In genomic region chr17:57671546-57672204, GRCh38 we compare ENCODE assay signal across 7 cellular contexts.
DNase-seq lines count a peak whose midpoint lies in the region; ATAC-seq and TF ChIP-seq lines count a peak whose summit lies in the region.

No MANE protein-coding gene starts in this region.

- no peak overlapping the region for H4K5ac ChIP-seq in IMR-90 (ENCODE audit: low read depth, low read length)

- 17% methylated on average over 5 of the region's 16 CpGs; no CpG with 5 or more reads in 1 of the 2 experiments for WGBS in IMR-90 (ENCODE audit: extremely low coverage in 2 of 2, insufficient read length in 1 of 2), 2 experiments

- peaks cover 0 to 26% (median 14%) of the 10 kb centered on the region in 7 donors for H3K4me1 Mint-ChIP-seq in naive thymus-derived CD4-positive, alpha-beta T cell
- H3K4me1 Mint-ChIP-seq in stimulated activated memory B cell treated with anti-CD40 and anti-IgM and Interleukin-4, amounts not matched to agents 10 μg/mL and 1 μg/mL and 100 μg/mL, for 72 hours, result peaks cover 11% of the 10 kb centered on the region

- TF ChIP-seq RAD21 in IMR-90 (IDR thresholded peaks at IDR 0.05; ENCODE audit: low read length), result peak; percentile 93

- no peak overlapping the region for H3K18ac ChIP-seq in IMR-90 (ENCODE audit: low read depth, low read length)

- peak overlapping the region in 5 of 10 donors; percentile 10 to 61 (median 29) for H3K4me3 Mint-ChIP-seq in naive thymus-derived CD4-positive, alpha-beta T cell
- H3K4me3 Mint-ChIP-seq in stimulated activated memory B cell treated with anti-CD40 and anti-IgM and Interleukin-4, amounts not matched to agents 10 μg/mL and 1 μg/mL and 100 μg/mL, for 72 hours, result no peak overlapping the region

- H3K36me3 Mint-ChIP-seq in naive thymus-derived CD4-positive, alpha-beta T cell, result peaks cover 0 to 25% (median 10%) of the 10 kb centered on the region in 5 donors
- peaks cover 24% of the 10 kb centered on the region for H3K36me3 Mint-ChIP-seq in stimulated activated memory B cell treated with anti-CD40 and anti-IgM and Interleukin-4, amounts not matched to agents 10 μg/mL and 1 μg/mL and 100 μg/mL, for 72 hours

- H3K23ac ChIP-seq in IMR-90 (ENCODE audit: low read depth, low read length), result no peak overlapping the region

- H3K4me3 ChIP-seq in IMR-90 (ENCODE audit: insufficient read depth, low read depth, low read length) (no peak overlapping the region), OCI-LY1 (ENCODE audit: low read depth, low read length, poor library complexity, severe bottlenecking) (no peak overlapping the region)
- H3K4me3 ChIP-seq in naive thymus-derived CD4-positive, alpha-beta T cell (ENCODE audit: low read length), result peak overlapping the region; percentile 31

- peak; percentile 65 for ATAC-seq in GM18498 (IDR thresholded peaks at IDR 0.05; ENCODE audit: unreplicated experiment)
- ATAC-seq in IMR-90 (ENCODE audit: low read depth), result peak; percentile 99
- ATAC-seq in naive thymus-derived CD4-positive, alpha-beta T cell, result peak; percentile 92
- peak; percentile 89 for ATAC-seq in stimulated activated memory B cell treated with anti-CD40 and anti-IgM and Interleukin-4, amounts not matched to agents 10 μg/mL and 1 μg/mL and 100 μg/mL, for 72 hours

- H2AFZ ChIP-seq in IMR-90 (replicated peaks; ENCODE audit: low read length, poor library complexity) (peak overlapping the region; percentile 79), OCI-LY1 (ENCODE audit: low read length) (no peak overlapping the region)

- H3K56ac ChIP-seq in IMR-90 (ENCODE audit: extremely low read depth, insufficient read depth, low read length), result no peak overlapping the region

- no peaks in the 10 kb centered on the region for H3K27me3 Mint-ChIP-seq in naive thymus-derived CD4-positive, alpha-beta T cell
- no peaks in the 10 kb centered on the region for H3K27me3 Mint-ChIP-seq in stimulated activated memory B cell treated with anti-CD40 and anti-IgM and Interleukin-4, amounts not matched to agents 10 μg/mL and 1 μg/mL and 100 μg/mL, for 72 hours

- POLR2A ChIA-PET in IMR-90 (lab: Charles Lee; ENCODE audit: unreplicated experiment), result no interaction called here
- POLR2A ChIA-PET in naive thymus-derived CD4-positive, alpha-beta T cell (lab: Charles Lee), result interaction anchor here (1.1 kb wide), 1 partner anchor 71 kb away, joined by 5 read pairs; no protein-coding TSS in a partner anchor

- H3K36me3 ChIP-seq in IMR-90 (ENCODE audit: control insufficient read depth, insufficient read depth, low read length) (peaks cover 6% of the 10 kb centered on the region), OCI-LY1 (ENCODE audit: insufficient read depth, low read length) (peaks cover 67% of the 10 kb centered on the region)
- H3K36me3 ChIP-seq in naive thymus-derived CD4-positive, alpha-beta T cell (ENCODE audit: control insufficient read depth in 2 of 3, insufficient read depth in 3 of 3, low read length in 3 of 3), result peaks cover 0 to 18% (median 0%) of the 10 kb centered on the region in 3 experiments

- peak overlapping the region; percentile 42 for H2AK9ac ChIP-seq in IMR-90 (replicated peaks; ENCODE audit: low read depth, low read length, poor library complexity)

- DNase-seq in IMR-90, result peak; percentile 69
- peak; percentile 47 for DNase-seq in activated T-cell treated with anti-CD3 and anti-CD28 coated beads for 24 hours (ENCODE audit: low read depth)
- DNase-seq in erythroblast (lab: John Stamatoyannopoulos, UW), result peak; percentile 66 to 78
- DNase-seq in naive thymus-derived CD4-positive, alpha-beta T cell, result peak; percentile 47 to 73 (median 61)

- no peaks in the 10 kb centered on the region for H3K79me1 ChIP-seq in IMR-90 (ENCODE audit: low read depth in 1 of 2, low read length in 2 of 2)

- H4K91ac ChIP-seq in IMR-90 (ENCODE audit: insufficient read depth, low read depth, low read length), result no peak overlapping the region

- dilution Hi-C loops in IMR-90 (cut with HindIII; ENCODE audit: low sequenced_read_pairs, unreplicated experiment), result no loop called here

- no TSS peak for BruUV-seq in IMR-90 (replicated peaks; lab: Mats Ljungman, UMichigan)

- H2BK15ac ChIP-seq in IMR-90 (ENCODE audit: low read depth, low read length), result no peak overlapping the region

- H3K27ac ChIP-seq in IMR-90 (ENCODE audit: insufficient read depth, low read length) (no peak overlapping the region), OCI-LY1 (ENCODE audit: low read depth, low read length, poor library complexity, severe bottlenecking) (peak overlapping the region; percentile 69)
- H3K27ac ChIP-seq in naive thymus-derived CD4-positive, alpha-beta T cell (ENCODE audit: low read depth, low read length), result no peak overlapping the region

- intact Hi-C loops in IMR-90 (cut with micrococcal nuclease), result loop anchor here (1.0 to 10.0 kb wide), 6 partner anchors 74 to 540 kb away; partner anchors contain the start of gene MSI2
- intact Hi-C loops in naive thymus-derived CD4-positive, alpha-beta T cell (cut with micrococcal nuclease), result loop anchor here (1.0 to 5.0 kb wide), 9 partner anchors 73 to 540 kb away; partner anchors contain the start of gene MSI2 (in 1 of the 2)

- H3K27me3 ChIP-seq in IMR-90 (ENCODE audit: control insufficient read depth, insufficient read depth, low read length), result no peaks in the 10 kb centered on the region
- H3K27me3 ChIP-seq in OCI-LY1 (ENCODE audit: insufficient read depth, low read length), result no peaks in the 10 kb centered on the region
- H3K27me3 ChIP-seq in naive thymus-derived CD4-positive, alpha-beta T cell (ENCODE audit: control insufficient read depth in 2 of 2, insufficient read depth in 2 of 2, low read length in 2 of 2), result no peaks in the 10 kb centered on the region

- CTCF ChIA-PET in IMR-90 (lab: Yijun Ruan, JAX), result interaction anchor here (0.6 to 2.8 kb wide), 26 partner anchors 9 to 428 kb away, joined by 3 to 17 read pairs (median 5); no protein-coding TSS in a partner anchor
- CTCF ChIA-PET in naive thymus-derived CD4-positive, alpha-beta T cell (lab: Charles Lee), result interaction anchor here (0.6 to 3.7 kb wide), 19 partner anchors 9 to 430 kb away, joined by 3 to 63 read pairs (median 3); no protein-coding TSS in a partner anchor

- H4K20me1 ChIP-seq in IMR-90 (ENCODE audit: insufficient read depth, low read length), result peaks cover 5% of the 10 kb centered on the region; the same call in 1 of the 2 replicates
- H4K20me1 ChIP-seq in OCI-LY1 (ENCODE audit: insufficient read depth, low read length), result no peaks in the 10 kb centered on the region

- H4K8ac ChIP-seq in IMR-90 (ENCODE audit: low read depth in 2 of 2, low read length in 2 of 2), result no peak overlapping the region

- peak overlapping the region; percentile 40; the same call in 1 of the 2 replicates for H2AK5ac ChIP-seq in IMR-90 (ENCODE audit: low read depth, low read length)

- peak overlapping the region; percentile 33 for H3K4ac ChIP-seq in IMR-90 (ENCODE audit: low read depth, low read length)

- H3K9me3 ChIP-seq in IMR-90 (ENCODE audit: control insufficient read depth, insufficient read depth, low read length) (no peaks in the 10 kb centered on the region), OCI-LY1 (ENCODE audit: low read length) (no peaks in the 10 kb centered on the region)
- no peaks in the 10 kb centered on the region for H3K9me3 ChIP-seq in naive thymus-derived CD4-positive, alpha-beta T cell (ENCODE audit: control insufficient read depth in 2 of 3, low read length in 3 of 3)

- H2BK120ac ChIP-seq in IMR-90 (ENCODE audit: low read depth, low read length), result no peak overlapping the region

- H3K9ac ChIP-seq in IMR-90 (ENCODE audit: low read depth, low read length), result 0 out of 2 replicates have a peak overlapping the region, but pooled peaks have one; percentile 12
- peak overlapping the region; percentile 53; the same call in 1 of the 2 replicates for H3K9ac ChIP-seq in OCI-LY1 (ENCODE audit: low read length)

- peak overlapping the region; percentile 10 to 84 (median 60) for H3K27ac Mint-ChIP-seq in naive thymus-derived CD4-positive, alpha-beta T cell
- no peak overlapping the region for H3K27ac Mint-ChIP-seq in stimulated activated memory B cell treated with anti-CD40 and anti-IgM and Interleukin-4, amounts not matched to agents 10 μg/mL and 1 μg/mL and 100 μg/mL, for 72 hours

- TF ChIP-seq CTCF in IMR-90 (conservative IDR thresholded peaks at IDR 0.05; ENCODE audit: low read depth, low read length) (peak; percentile 89), OCI-LY1 (IDR thresholded peaks at IDR 0.05; ENCODE audit: low read length) (peak; percentile 97)

- H3K9me1 ChIP-seq in IMR-90 (ENCODE audit: insufficient read depth, low read length), result peaks cover 9% of the 10 kb centered on the region; the same call in 1 of the 2 replicates

- H3K4me1 ChIP-seq in IMR-90 (ENCODE audit: control insufficient read depth, insufficient read depth, low read length) (peaks cover 12% of the 10 kb centered on the region), OCI-LY1 (ENCODE audit: insufficient read depth, low read length, severe bottlenecking) (peaks cover 21% of the 10 kb centered on the region)
- H3K4me1 ChIP-seq in naive thymus-derived CD4-positive, alpha-beta T cell (ENCODE audit: control insufficient read depth in 2 of 2, insufficient read depth in 2 of 2, low read length in 2 of 2), result peaks cover 6 to 29% of the 10 kb centered on the region in 2 donors

- H3K14ac ChIP-seq in IMR-90 (replicated peaks; ENCODE audit: low read depth, low read length), result 0 out of 2 replicates have a peak overlapping the region, but pooled peaks have one; percentile 6

- no peaks in the 10 kb centered on the region for H3K79me2 ChIP-seq in OCI-LY1 (ENCODE audit: insufficient read depth, low read length)

- no peaks in the 10 kb centered on the region for H3K9me3 Mint-ChIP-seq in naive thymus-derived CD4-positive, alpha-beta T cell
- no peaks in the 10 kb centered on the region for H3K9me3 Mint-ChIP-seq in stimulated activated memory B cell treated with anti-CD40 and anti-IgM and Interleukin-4, amounts not matched to agents 10 μg/mL and 1 μg/mL and 100 μg/mL, for 72 hours

- H3K4me2 ChIP-seq in IMR-90 (ENCODE audit: low read depth, low read length) (peak overlapping the region; percentile 21; the same call in 1 of the 2 replicates), OCI-LY1 (ENCODE audit: low read length) (peak overlapping the region; percentile 56)

- no peak overlapping the region for H2BK5ac ChIP-seq in IMR-90 (ENCODE audit: low read depth, low read length, poor library complexity, severe bottlenecking)

- H2BK20ac ChIP-seq in IMR-90 (ENCODE audit: low read depth, low read length), result no peak overlapping the region

- in situ Hi-C loops in IMR-90 (cut with MboI; ENCODE audit: low sequenced_read_pairs), result no loop called here

- no peaks in the 10 kb centered on the region for H3F3A ChIP-seq in OCI-LY1 (ENCODE audit: insufficient read depth, low read length)

- H3K9me2 ChIP-seq in OCI-LY1 (ENCODE audit: low read depth, low read length), result no peaks in the 10 kb centered on the region

- 0 out of 2 replicates have a peak, but pooled peaks have one; percentile 25 for TF ChIP-seq POLR2A in IMR-90 (IDR thresholded peaks at IDR 0.05; ENCODE audit: low read depth, low read length)
- TF ChIP-seq POLR2A in erythroblast (IDR thresholded peaks at IDR 0.05; ENCODE audit: low read length), result no peak

TF ChIP-seq in IMR-90, 13 proteins besides CTCF, POLR2A, EP300 and RAD21:
- TF ChIP-seq RCOR1 (IDR thresholded peaks at IDR 0.05; ENCODE audit: insufficient replicate concordance, low read length) (no peak), SMC3 (IDR thresholded peaks at IDR 0.05; ENCODE audit: low read depth, low read length) (peak; percentile 91), MAFK (IDR thresholded peaks at IDR 0.05; ENCODE audit: low read depth, low read length) (peak; percentile 34)
TF ChIP-seq in IMR-90: peak in this region for 2.
